Comparison of ENCODE assay signal across 27 cellular contexts in genomic region chr14:80695869-80696268, GRCh38.
DNase-seq lines count a peak whose midpoint lies in the region; ATAC-seq and TF ChIP-seq lines count a peak whose summit lies in the region.
"Had no signal": no experiment of that assay in that cellular context is flagged by ENCODE, and none has a peak within 500 bp of the region (broad histone marks: within the 10 kb centered on the region; RNA-seq: fewer than 3 reads in every experiment).

No MANE protein-coding gene starts in this region.

- H3K27ac Mint-ChIP-seq in activated T-helper 1 cell treated with anti-CD3 and anti-CD28 coated beads, Interleukin-12 subunit alpha, Interleukin-12 subunit beta, Interleukin-2, Interleukin-4 antibody, amounts not matched to agents 30 ng/mL and 10 ng/mL and 1 ng/mL, durations not matched to agents 14 hours and 24 hours and 36 hours: no peak overlapping the region
- H3K27ac Mint-ChIP-seq: activated naive CD4-positive, alpha-beta T cell treated with anti-CD3 and anti-CD28 coated beads, Interleukin-2, amount 10 ng/mL, durations not matched to agents 7 days and 5 days; activated T-cell treated with anti-CD3 and anti-CD28 coated beads, Interleukin-2, amount 50 U/mL, for 24 hours; CD8-positive, alpha-beta T cell; stimulated activated naive CD8-positive, alpha-beta T cell treated with anti-CD3 and anti-CD28 coated beads, Interleukin-15, amount 100 ng/mL, for 72 hours had no signal

- intact Hi-C loops in activated T-helper 1 cell treated with anti-CD3 and anti-CD28 coated beads, Interleukin-12 subunit alpha, Interleukin-12 subunit beta, Interleukin-2, Interleukin-4 antibody, amounts not matched to agents 30 ng/mL and 10 ng/mL and 1 ng/mL, durations not matched to agents 14 hours and 24 hours and 36 hours (cut with micrococcal nuclease): no loop called here

- H3K4me1 ChIP-seq in foreskin keratinocyte: no peaks in the 10 kb centered on the region
- H3K4me1 ChIP-seq: transverse colon had no signal

- DNase-seq in foreskin keratinocyte: no peak
- DNase-seq in islet precursor cell: no peak
- DNase-seq in putamen (ENCODE audit: low spot score): no peak
- DNase-seq in activated T-helper 1 cell treated with anti-CD3 and anti-CD28 coated beads, Interleukin-12 subunit alpha, Interleukin-12 subunit beta, Interleukin-2, Interleukin-4 antibody, amounts not matched to agents 30 ng/mL and 10 ng/mL and 1 ng/mL, durations not matched to agents 14 hours and 24 hours and 36 hours (ENCODE audit: low spot score): no peak
- DNase-seq: activated CD4-positive, CD25-positive, alpha-beta regulatory T cell treated with anti-CD3 and anti-CD28 coated beads, Interleukin-2, amount 50 U/mL, for 72 hours; activated naive CD4-positive, alpha-beta T cell treated with anti-CD3 and anti-CD28 coated beads, Interleukin-2, amount 10 ng/mL, durations not matched to agents 7 days and 5 days; activated T-cell treated with anti-CD3 and anti-CD28 coated beads, Interleukin-2, amount 50 U/mL, for 24 hours; anterior cingulate cortex; CD8-positive, alpha-beta T cell; foreskin fibroblast; GM23248; IMR-90; left ventricle myocardium superior; NCI-H1436 treated with DMSO at 0.1 percent for 48 hours; NCI-H2171 treated with DMSO at 0.1 percent for 48 hours; NCI-H526 treated with DMSO at 0.1 percent for 48 hours; OCI-M1; Right ventricle myocardium superior; stimulated activated naive CD8-positive, alpha-beta T cell treated with anti-CD3 and anti-CD28 coated beads, Interleukin-15, amount 100 ng/mL, for 72 hours; SW 1271; transverse colon had no signal

- no peaks in the 10 kb centered on the region for H3K4me1 Mint-ChIP-seq in activated T-helper 1 cell treated with anti-CD3 and anti-CD28 coated beads, Interleukin-12 subunit alpha, Interleukin-12 subunit beta, Interleukin-2, Interleukin-4 antibody, amounts not matched to agents 30 ng/mL and 10 ng/mL and 1 ng/mL, durations not matched to agents 14 hours and 24 hours and 36 hours (ENCODE audit: low read depth)
- H3K4me1 Mint-ChIP-seq: activated naive CD4-positive, alpha-beta T cell treated with anti-CD3 and anti-CD28 coated beads, Interleukin-2, amount 10 ng/mL, durations not matched to agents 7 days and 5 days; central memory CD8-positive, alpha-beta T cell; neural crest cell had no signal

- TF ChIP-seq CTCF in foreskin keratinocyte (conservative IDR thresholded peaks at IDR 0.05): no peak

- no peak overlapping the region for H3K27ac ChIP-seq in foreskin keratinocyte
- H3K27ac ChIP-seq: GM23248, hepatocyte, transverse colon had no signal

- H3K36me3 Mint-ChIP-seq in activated T-helper 1 cell treated with anti-CD3 and anti-CD28 coated beads, Interleukin-12 subunit alpha, Interleukin-12 subunit beta, Interleukin-2, Interleukin-4 antibody, amounts not matched to agents 30 ng/mL and 10 ng/mL and 1 ng/mL, durations not matched to agents 14 hours and 24 hours and 36 hours (ENCODE audit: low read depth): no peaks in the 10 kb centered on the region
- H3K36me3 Mint-ChIP-seq: activated naive CD4-positive, alpha-beta T cell treated with anti-CD3 and anti-CD28 coated beads, Interleukin-2, amount 10 ng/mL, durations not matched to agents 7 days and 5 days had no signal

- H3K9me3 Mint-ChIP-seq in activated T-helper 1 cell treated with anti-CD3 and anti-CD28 coated beads, Interleukin-12 subunit alpha, Interleukin-12 subunit beta, Interleukin-2, Interleukin-4 antibody, amounts not matched to agents 30 ng/mL and 10 ng/mL and 1 ng/mL, durations not matched to agents 14 hours and 24 hours and 36 hours: no peaks in the 10 kb centered on the region
- H3K9me3 Mint-ChIP-seq: activated naive CD4-positive, alpha-beta T cell treated with anti-CD3 and anti-CD28 coated beads, Interleukin-2, amount 10 ng/mL, durations not matched to agents 7 days and 5 days; activated T-cell treated with anti-CD3 and anti-CD28 coated beads, Interleukin-2, amount 50 U/mL, for 24 hours; CD8-positive, alpha-beta T cell; central memory CD8-positive, alpha-beta T cell; stimulated activated naive CD8-positive, alpha-beta T cell treated with anti-CD3 and anti-CD28 coated beads, Interleukin-15, amount 100 ng/mL, for 72 hours had no signal

- H3K27me3 Mint-ChIP-seq in activated T-helper 1 cell treated with anti-CD3 and anti-CD28 coated beads, Interleukin-12 subunit alpha, Interleukin-12 subunit beta, Interleukin-2, Interleukin-4 antibody, amounts not matched to agents 30 ng/mL and 10 ng/mL and 1 ng/mL, durations not matched to agents 14 hours and 24 hours and 36 hours (ENCODE audit: insufficient read depth): no peaks in the 10 kb centered on the region
- H3K27me3 Mint-ChIP-seq: activated naive CD4-positive, alpha-beta T cell treated with anti-CD3 and anti-CD28 coated beads, Interleukin-2, amount 10 ng/mL, durations not matched to agents 7 days and 5 days; activated T-cell treated with anti-CD3 and anti-CD28 coated beads, Interleukin-2, amount 50 U/mL, for 24 hours; central memory CD8-positive, alpha-beta T cell; stimulated activated naive CD8-positive, alpha-beta T cell treated with anti-CD3 and anti-CD28 coated beads, Interleukin-15, amount 100 ng/mL, for 72 hours had no signal

- H3K27me3 ChIP-seq in foreskin keratinocyte: no peaks in the 10 kb centered on the region
- H3K27me3 ChIP-seq: hepatocyte, transverse colon had no signal

- peak; percentile 64 for ATAC-seq in GM19025 (IDR thresholded peaks at IDR 0.05; ENCODE audit: low read depth, unreplicated experiment)
- ATAC-seq in GM21717 (IDR thresholded peaks at IDR 0.05; ENCODE audit: unreplicated experiment): peak; percentile 55
- peak; percentile 64 for ATAC-seq in HG03342 (IDR thresholded peaks at IDR 0.05; ENCODE audit: unreplicated experiment)
- ATAC-seq in foreskin keratinocyte: no peak
- ATAC-seq: CD8-positive, alpha-beta T cell; left ventricle myocardium superior; stimulated activated naive CD8-positive, alpha-beta T cell treated with anti-CD3 and anti-CD28 coated beads, Interleukin-15, amount 100 ng/mL, for 72 hours had no signal

- no peak overlapping the region for H3K4me3 Mint-ChIP-seq in activated T-helper 1 cell treated with anti-CD3 and anti-CD28 coated beads, Interleukin-12 subunit alpha, Interleukin-12 subunit beta, Interleukin-2, Interleukin-4 antibody, amounts not matched to agents 30 ng/mL and 10 ng/mL and 1 ng/mL, durations not matched to agents 14 hours and 24 hours and 36 hours
- H3K4me3 Mint-ChIP-seq: activated naive CD4-positive, alpha-beta T cell treated with anti-CD3 and anti-CD28 coated beads, Interleukin-2, amount 10 ng/mL, durations not matched to agents 7 days and 5 days; activated T-cell treated with anti-CD3 and anti-CD28 coated beads, Interleukin-2, amount 50 U/mL, for 24 hours; CD8-positive, alpha-beta T cell; central memory CD8-positive, alpha-beta T cell; neural crest cell; stimulated activated naive CD8-positive, alpha-beta T cell treated with anti-CD3 and anti-CD28 coated beads, Interleukin-15, amount 100 ng/mL, for 72 hours had no signal
